In the genomic region with DNA sequence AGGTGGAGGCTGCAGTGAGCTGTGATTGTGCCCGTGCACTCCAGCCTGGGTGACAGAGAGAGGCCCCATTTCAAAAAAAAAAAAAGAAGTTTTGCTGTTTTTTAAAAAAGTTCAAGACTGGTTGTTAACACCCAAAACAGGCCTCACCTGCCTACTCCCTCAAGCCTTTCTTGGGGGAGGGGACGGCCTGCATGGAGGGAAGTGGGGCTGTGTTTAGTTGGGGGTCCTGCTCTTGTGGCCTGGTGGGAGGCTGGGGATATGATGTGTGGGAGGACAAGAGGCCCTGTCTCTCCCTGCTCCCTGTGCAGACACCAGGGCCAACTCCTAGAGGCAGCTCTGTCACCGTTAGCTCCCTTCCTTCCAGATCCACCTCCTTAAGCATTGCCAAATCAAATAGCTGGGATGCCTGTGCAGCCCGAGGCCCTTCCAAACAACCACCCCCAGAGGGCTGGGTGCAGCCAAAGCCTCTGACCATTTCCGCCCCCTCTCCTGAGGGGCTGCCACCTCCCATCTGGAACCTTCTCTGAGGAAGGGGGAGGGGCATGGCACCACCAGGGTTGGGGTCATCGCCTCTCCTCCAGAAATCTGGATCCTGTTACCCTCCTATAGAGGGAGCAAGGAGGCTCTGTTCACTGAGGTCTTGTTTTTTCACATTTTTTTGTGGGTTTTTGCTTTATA, we compare ENCODE assay signal across 9 cellular contexts. TPM values are rescaled to one million over a fixed set of nuclear protein-coding genes. Genes with fewer than 3 reads are reported as not detected.
DNase-seq lines count a peak whose midpoint lies in the region; ATAC-seq, FAIRE-seq and TF ChIP-seq lines count a peak whose summit lies in the region.
"Had no signal": no experiment of that assay in that cellular context is flagged by ENCODE, and none has a peak within 500 bp of the region (broad histone marks: within the 10 kb centered on the region; RNA-seq: fewer than 3 reads in every experiment).

No MANE protein-coding gene starts in this region.

- CTCF ChIA-PET in A549 (lab: Yijun Ruan, JAX) (interaction anchor here (0.8 to 11.6 kb wide), 14 partner anchors 9 to 76 kb away, joined by 3 to 213 read pairs (median 5); a partner anchor contains a TSS), RWPE1 (lab: Yijun Ruan, JAX) (interaction anchor here (0.5 to 1.3 kb wide), 6 partner anchors 14 to 188 kb away, joined by 3 to 4 read pairs (median 3); no protein-coding TSS in a partner anchor)

- no peak for TF ChIP-seq RAD21 in A549 (conservative IDR thresholded peaks at IDR 0.05 in 1 of 2, IDR thresholded peaks at IDR 0.05 in 1 of 2)

- TF ChIP-seq CTCF in A549 (IDR thresholded peaks at IDR 0.05): no peak
- no peak for TF ChIP-seq CTCF in RWPE1 (conservative IDR thresholded peaks at IDR 0.05; ENCODE audit: low read depth)
- TF ChIP-seq CTCF in fibroblast of lung (conservative IDR thresholded peaks at IDR 0.05 in 1 of 2, IDR thresholded peaks at IDR 0.05 in 1 of 2; ENCODE audit: low read depth in 1 of 2, low read length in 2 of 2): peak; percentile 45 to 64

- H3K4ac ChIP-seq in neuronal stem cell (ENCODE audit: low read length): no peak overlapping the region

- H2BK15ac ChIP-seq in neuronal stem cell (ENCODE audit: low read length): peak overlapping the region; percentile 81

- H2AFZ ChIP-seq in fibroblast of lung (ENCODE audit: low read length): no peak overlapping the region
- no peak overlapping the region for H2AFZ ChIP-seq in neuronal stem cell (ENCODE audit: low read length)

- TF ChIP-seq POLR2A in A549 (IDR thresholded peaks at IDR 0.05; ENCODE audit: low read length): no peak

- H3K27ac ChIP-seq in A549 (peak overlapping the region; percentile 43 to 92), RWPE1 (peak overlapping the region; percentile 98), fibroblast of lung (ENCODE audit: insufficient read depth, low read length) (peak overlapping the region; percentile 67), neuronal stem cell (replicated peaks; ENCODE audit: low read length) (peak overlapping the region; percentile 60)

- peak in 1 of 2 experiments; percentile 22; a peak in 3 of 6 replicates for ATAC-seq in A549
- no peak for ATAC-seq in HG03521 (IDR thresholded peaks at IDR 0.05; ENCODE audit: unreplicated experiment)
- no peak for ATAC-seq in HG03565 (IDR thresholded peaks at IDR 0.05; ENCODE audit: unreplicated experiment)

- H2AK5ac ChIP-seq in neuronal stem cell (ENCODE audit: low read depth, low read length): peak overlapping the region; percentile 39

- peaks cover 60% of the 10 kb centered on the region for H3K4me1 ChIP-seq in A549
- peaks cover 43% of the 10 kb centered on the region for H3K4me1 ChIP-seq in fibroblast of lung (ENCODE audit: control insufficient read depth, extremely low read depth, insufficient read depth, low read length)
- peaks cover 18 to 25% of the 10 kb centered on the region in 2 donors for H3K4me1 ChIP-seq in neuronal stem cell (ENCODE audit: control insufficient read depth in 2 of 2, insufficient read depth in 1 of 2, low read depth in 1 of 2, low read length in 2 of 2)

- H3K36me3 ChIP-seq in fibroblast of lung (ENCODE audit: control insufficient read depth, insufficient read depth, low read length): no peaks in the 10 kb centered on the region
- H3K36me3 ChIP-seq in neuronal stem cell (replicated peaks in 1 of 2; ENCODE audit: control insufficient read depth in 2 of 2, insufficient read depth in 2 of 2, low read length in 2 of 2): no peaks in the 10 kb centered on the region

- no peaks in the 10 kb centered on the region for H4K20me1 ChIP-seq in fibroblast of lung (ENCODE audit: control insufficient read depth, extremely low read depth, insufficient read depth, low read length)

- no peaks in the 10 kb centered on the region for H3K9me3 ChIP-seq in A549
- H3K9me3 ChIP-seq in fibroblast of lung (ENCODE audit: control insufficient read depth, insufficient read depth, low read depth, low read length): no peaks in the 10 kb centered on the region
- no peaks in the 10 kb centered on the region for H3K9me3 ChIP-seq in neuronal stem cell (replicated peaks in 1 of 2; ENCODE audit: control insufficient read depth in 2 of 2, insufficient read depth in 1 of 2, low read depth in 1 of 2, low read length in 2 of 2)

- peaks cover 7% of the 10 kb centered on the region for H3K79me2 ChIP-seq in fibroblast of lung (ENCODE audit: control insufficient read depth, insufficient read depth, low read length)

- H3K23ac ChIP-seq in neuronal stem cell (ENCODE audit: low read depth, low read length, poor library complexity): no peak overlapping the region

- H3K4me3 ChIP-seq in A549 (no peak overlapping the region), fibroblast of lung (replicated peaks in 1 of 4; ENCODE audit: control extremely low read depth in 1 of 4, insufficient read depth in 1 of 4, low read depth in 3 of 4, low read length in 4 of 4) (no peak overlapping the region), neuronal stem cell (ENCODE audit: low read length in 2 of 2) (no peak overlapping the region)

- no peak overlapping the region for H4K8ac ChIP-seq in neuronal stem cell (ENCODE audit: low read depth, low read length)

- no peaks in the 10 kb centered on the region for H3K79me1 ChIP-seq in neuronal stem cell (ENCODE audit: low read depth, low read length)

- no peak overlapping the region for H2BK120ac ChIP-seq in neuronal stem cell (ENCODE audit: low read depth, low read length)

- TF ChIP-seq EP300 in A549 (IDR thresholded peaks at IDR 0.05): no peak

- H3K18ac ChIP-seq in neuronal stem cell (ENCODE audit: low read length): peak overlapping the region; percentile 67

- H3K27me3 ChIP-seq in fibroblast of lung (ENCODE audit: control insufficient read depth, insufficient read depth, low read length): no peaks in the 10 kb centered on the region
- H3K27me3 ChIP-seq in neuronal stem cell (ENCODE audit: control insufficient read depth in 3 of 3, insufficient read depth in 3 of 3, low read depth in 1 of 3, low read length in 3 of 3): no peaks in the 10 kb centered on the region

- peak overlapping the region; percentile 95 for H4K91ac ChIP-seq in neuronal stem cell (ENCODE audit: low read depth, low read length, poor library complexity)

- H3K9ac ChIP-seq in fibroblast of lung (ENCODE audit: insufficient read depth, low read length) (no peak overlapping the region), neuronal stem cell (ENCODE audit: low read depth, low read length, poor library complexity) (no peak overlapping the region)

- POLR2A ChIA-PET in A549 (lab: Yijun Ruan, JAX): no interaction called here
- POLR2A ChIA-PET in RWPE1 (lab: Yijun Ruan, JAX; ENCODE audit: low non-redundant PET): interaction anchor here (0.6 kb wide), 1 partner anchor 41 kb away, joined by 6 read pairs; a partner anchor contains a TSS

- 70% methylated on average over 6 of the region's 6 CpGs for WGBS in A549 (ENCODE audit: missing lambda C conversion rate)
- no CpG with 5 or more reads among the region's 6 CpGs for WGBS in neuronal stem cell (ENCODE audit: extremely low coverage in 2 of 2, insufficient read length in 2 of 2, insufficient replicate concordance in 1 of 2), 2 donors

- H2BK12ac ChIP-seq in neuronal stem cell (ENCODE audit: low read length): no peak overlapping the region

- no peak overlapping the region for H3K14ac ChIP-seq in neuronal stem cell (ENCODE audit: low read length)

- no peak for FAIRE-seq in A549 (lab: Jason Lieb, UNC)

- H2BK5ac ChIP-seq in neuronal stem cell (ENCODE audit: low read length): no peak overlapping the region

- H3K4me2 ChIP-seq in A549 (peak overlapping the region; percentile 31), fibroblast of lung (ENCODE audit: extremely low read depth, insufficient read depth, low read length) (peak overlapping the region; percentile 37), neuronal stem cell (ENCODE audit: insufficient read depth, low read length, poor library complexity, severe bottlenecking) (no peak overlapping the region)

- no peak for DNase-seq in A549 (ENCODE audit: low read depth in 1 of 2, low spot score in 1 of 2)
- DNase-seq in RWPE1 (ENCODE audit: low spot score): no peak
- DNase-seq in fibroblast of lung (ENCODE audit: low read depth in 2 of 2): peak; percentile 91 to 92
- DNase-seq in neuronal stem cell (ENCODE audit: low spot score): no peak
- DNase-seq in NCI-H2196 treated with DMSO at 0.1 percent for 48 hours (lab: John Stamatoyannopoulos, UW; ENCODE audit: unreplicated experiment): no peak
- DNase-seq in NCI-H2171 treated with DMSO at 0.1 percent for 48 hours (lab: John Stamatoyannopoulos, UW): no peak
- DNase-seq: NCI-H1092 had no signal

RNA-seq across cellular contexts. Expression of a gene that starts 32.9 kb away (rescaled TPM):
- polyA plus RNA-seq in A549 (2011; rRNA removed): 0.90 and 1.5 TPM in 2 replicates
- 12.2 and 12.7 TPM in 2 replicates for polyA plus RNA-seq in A549 (2012; cell fraction: cytosol; rRNA removed)
- 13.6 and 13.9 TPM in 2 replicates for polyA plus RNA-seq in A549 (2012; cell fraction: nucleus; rRNA removed)
- 4.7 to 8.4 TPM (median 5.8 TPM) in 3 replicates for polyA plus RNA-seq in A549 (2017; fragmentation: RNase III; extraction: RNeasy Plus Mini Kit Qiagen cat#74134 plus additional on column Dnase treatment)
- 0.45 and 1.4 TPM in 2 replicates for polyA minus RNA-seq in A549 (2011; rRNA and poly(A)+ RNA removed)
- total RNA-seq in fibroblast of lung: 1.8 TPM in 2 replicates
- 0.26 and 0.47 TPM in 2 replicates for polyA plus RNA-seq in fibroblast of lung
- 0.45 and 0.86 TPM in 2 replicates for polyA plus RNA-seq in fibroblast of lung (2012)
- 1.2 TPM in 1 of 2 replicates, not detected in the other for polyA minus RNA-seq in fibroblast of lung (ENCODE audit: low replicate concordance)
- polyA plus RNA-seq in neuronal stem cell (2013, experiment 1 of 2): not detected
- not detected for polyA plus RNA-seq in neuronal stem cell (2013, experiment 2 of 2)

RNA-seq across cellular contexts. Expression of a gene that starts 40.9 kb away (rescaled TPM):
- polyA plus RNA-seq in A549 (2011; rRNA removed): 4.8 and 5.9 TPM in 2 replicates
- polyA plus RNA-seq in A549 (2012; cell fraction: cytosol; rRNA removed): 16.8 and 21.8 TPM in 2 replicates
- polyA plus RNA-seq in A549 (2012; cell fraction: nucleus; rRNA removed): 14.3 and 19.8 TPM in 2 replicates
- polyA plus RNA-seq in A549 (2017; fragmentation: RNase III; extraction: RNeasy Plus Mini Kit Qiagen cat#74134 plus additional on column Dnase treatment): 9.1 to 11.6 TPM (median 10.4 TPM) in 3 replicates
- polyA minus RNA-seq in A549 (2011; rRNA and poly(A)+ RNA removed): 1.7 and 4.1 TPM in 2 replicates
- total RNA-seq in fibroblast of lung: 20.3 and 22.0 TPM in 2 replicates
- 10.7 and 15.0 TPM in 2 replicates for polyA plus RNA-seq in fibroblast of lung
- polyA plus RNA-seq in fibroblast of lung (2012): 16.4 and 28.3 TPM in 2 replicates
- polyA minus RNA-seq in fibroblast of lung (ENCODE audit: low replicate concordance): 7.2 and 12.7 TPM in 2 replicates
- 14.8 TPM for polyA plus RNA-seq in neuronal stem cell (2013, experiment 1 of 2)
- 13.8 TPM for polyA plus RNA-seq in neuronal stem cell (2013, experiment 2 of 2)

RNA-seq across cellular contexts. Expression of a gene that starts 41.4 kb away (rescaled TPM):
- polyA plus RNA-seq in A549 (2011; rRNA removed) (65.6 and 83.4 TPM in 2 replicates), A549 (2017; fragmentation: RNase III; extraction: RNeasy Plus Mini Kit Qiagen cat#74134 plus additional on column Dnase treatment) (56.3 to 60.6 TPM (median 60.4 TPM) in 3 replicates), fibroblast of lung (44.7 and 53.9 TPM in 2 replicates)
- polyA plus RNA-seq in A549 (2012; cell fraction: cytosol; rRNA removed): 58.3 and 75.3 TPM in 2 replicates
- 193 and 200 TPM in 2 replicates for polyA plus RNA-seq in A549 (2012; cell fraction: nucleus; rRNA removed)
- polyA minus RNA-seq in A549 (2011; rRNA and poly(A)+ RNA removed): 136 and 153 TPM in 2 replicates
- 43.7 and 64.7 TPM in 2 replicates for total RNA-seq in fibroblast of lung
- 49.4 and 55.7 TPM in 2 replicates for polyA plus RNA-seq in fibroblast of lung (2012)
- 171 and 187 TPM in 2 replicates for polyA minus RNA-seq in fibroblast of lung (ENCODE audit: low replicate concordance)
- polyA plus RNA-seq in neuronal stem cell (2013, experiment 1 of 2): 105 TPM
- polyA plus RNA-seq in neuronal stem cell (2013, experiment 2 of 2): 107 TPM

RNA-seq across cellular contexts. Expression of a gene that starts 44.5 kb away (rescaled TPM):
- polyA plus RNA-seq in A549 (2011; rRNA removed) (2.0 TPM in 2 replicates), A549 (2017; fragmentation: RNase III; extraction: RNeasy Plus Mini Kit Qiagen cat#74134 plus additional on column Dnase treatment) (3.1 to 3.5 TPM (median 3.1 TPM) in 3 replicates), fibroblast of lung (0.58 and 0.79 TPM in 2 replicates)
- 2.0 and 2.8 TPM in 2 replicates for polyA plus RNA-seq in A549 (2012; cell fraction: cytosol; rRNA removed)
- polyA plus RNA-seq in A549 (2012; cell fraction: nucleus; rRNA removed): 3.5 and 3.6 TPM in 2 replicates
- polyA minus RNA-seq in A549 (2011; rRNA and poly(A)+ RNA removed): 1.4 and 2.5 TPM in 2 replicates
- total RNA-seq in fibroblast of lung: 1.0 and 1.5 TPM in 2 replicates
- 0.52 and 0.84 TPM in 2 replicates for polyA plus RNA-seq in fibroblast of lung (2012)
- 0.11 and 1.6 TPM in 2 replicates for polyA minus RNA-seq in fibroblast of lung (ENCODE audit: low replicate concordance)
- 0.24 TPM for polyA plus RNA-seq in neuronal stem cell (2013, experiment 1 of 2)
- polyA plus RNA-seq in neuronal stem cell (2013, experiment 2 of 2): 0.24 TPM

RNA-seq across cellular contexts. Expression of a gene that starts 49.9 kb away (rescaled TPM):
- 0.12 TPM in 1 of 2 replicates, not detected in the other for polyA plus RNA-seq in A549 (2011; rRNA removed)
- 0.07 and 0.09 TPM in 2 replicates for polyA plus RNA-seq in A549 (2012; cell fraction: cytosol; rRNA removed)
- 0.53 and 0.73 TPM in 2 replicates for polyA plus RNA-seq in A549 (2012; cell fraction: nucleus; rRNA removed)
- 0.10 TPM in 1 of 3 replicates, not detected in the others for polyA plus RNA-seq in A549 (2017; fragmentation: RNase III; extraction: RNeasy Plus Mini Kit Qiagen cat#74134 plus additional on column Dnase treatment)
- polyA minus RNA-seq in A549 (2011; rRNA and poly(A)+ RNA removed): 0.73 and 0.91 TPM in 2 replicates
- total RNA-seq in fibroblast of lung: not detected in 2 replicates
- not detected in 2 replicates for polyA plus RNA-seq in fibroblast of lung
- polyA plus RNA-seq in fibroblast of lung (2012): not detected in 2 replicates
- polyA minus RNA-seq in fibroblast of lung (ENCODE audit: low replicate concordance): not detected in 2 replicates
- not detected for polyA plus RNA-seq in neuronal stem cell (2013, experiment 1 of 2)
- polyA plus RNA-seq in neuronal stem cell (2013, experiment 2 of 2): not detected

Comparison
In these comparisons a context has a peak if more than half of its experiments do, and no peak if none do; other contexts are left out.
1. DNase-seq: peak in fibroblast of lung (2 of 2); none in A549 (0 of 2), RWPE1 (single experiment), neuronal stem cell (single experiment), NCI-H2196 treated with DMSO at 0.1 percent for 48 hours (single experiment) and NCI-H2171 treated with DMSO at 0.1 percent for 48 hours (single experiment).
2. CTCF ChIP-seq: peak in fibroblast of lung (2 of 2); none in A549 (single experiment) and RWPE1 (single experiment).
3. Peak in every context shown above with its lines, with median percentiles within 50 percentile points of each other: H3K27ac ChIP-seq.